34 cellular contexts compared by ENCODE assay signal in the genomic region with DNA sequence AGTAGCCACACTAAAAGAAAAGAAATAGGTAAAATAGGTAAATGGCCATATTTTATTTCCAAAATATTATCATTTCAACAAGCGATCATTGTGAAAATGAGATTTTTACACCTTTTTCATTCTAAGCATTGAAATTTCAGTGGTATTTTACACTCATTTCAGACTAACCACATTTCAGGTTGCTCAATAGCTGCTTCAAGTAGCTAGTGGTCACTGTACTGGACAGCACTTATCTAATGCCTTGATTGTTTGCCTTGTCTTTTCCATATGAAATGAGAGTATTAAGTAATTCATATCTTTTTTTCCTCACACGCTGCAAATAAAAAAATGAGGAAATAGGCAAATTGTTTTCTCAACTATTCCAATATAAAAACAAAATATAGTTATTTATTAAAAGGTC.
"Had no signal": no experiment of that assay in that cellular context is flagged by ENCODE, and none has a peak within 500 bp of the region (broad histone marks: within the 10 kb centered on the region; RNA-seq: fewer than 3 reads in every experiment).

No MANE protein-coding gene starts in this region.

- H3K36me3 Mint-ChIP-seq: immature natural killer cell; natural killer cell; neural progenitor cell; stimulated activated naive B cell treated with anti-CD40 and anti-IgM and Interleukin-4, amounts not matched to agents 10 μg/mL and 1 μg/mL and 100 μg/mL, for 72 hours; WTC11 had no signal

- H3K4me1 ChIP-seq: colonic mucosa, foreskin keratinocyte, lower lobe of right lung, parathyroid adenoma, stomach, thyroid gland, upper lobe of left lung, vagina had no signal

- H3K4me3 ChIP-seq: colonic mucosa, heart left ventricle, lower lobe of right lung, neural progenitor cell, stomach, thyroid gland, upper lobe of left lung, vagina had no signal

- FAIRE-seq: bronchial epithelial cell had no signal

- H3K4me1 Mint-ChIP-seq: activated CD4-positive, alpha-beta memory T cell treated with anti-CD3 and anti-CD28 coated beads, Interleukin-2, amount 10 ng/mL, durations not matched to agents 7 days and 5 days; activated CD4-positive, alpha-beta T cell treated with anti-CD3 and anti-CD28 coated beads, Interleukin-2, amount 10 ng/mL, durations not matched to agents 7 days and 5 days; immature natural killer cell; natural killer cell; stimulated activated naive B cell treated with anti-CD40 and anti-IgM and Interleukin-4, amounts not matched to agents 10 μg/mL and 1 μg/mL and 100 μg/mL, for 72 hours had no signal

- H3K27me3 ChIP-seq: colonic mucosa, dorsolateral prefrontal cortex, foreskin keratinocyte, heart left ventricle, neural progenitor cell, stomach, thyroid gland, upper lobe of left lung, vagina had no signal

- ATAC-seq: foreskin keratinocyte; heart left ventricle; left lobe of liver; lower lobe of right lung; natural killer cell; right cardiac atrium; stimulated activated naive B cell treated with anti-CD40 and anti-IgM and Interleukin-4, amounts not matched to agents 10 μg/mL and 1 μg/mL and 100 μg/mL, for 72 hours; WTC11 had no signal

- H3K9me3 ChIP-seq: colonic mucosa, heart left ventricle, lower lobe of right lung, stomach, thyroid gland, upper lobe of left lung, vagina had no signal

- H3K9ac ChIP-seq: neural progenitor cell, parathyroid adenoma had no signal

- DNase-seq: activated CD4-positive, alpha-beta memory T cell treated with anti-CD3 and anti-CD28 coated beads, Interleukin-2, amount 10 ng/mL, durations not matched to agents 7 days and 5 days; activated CD4-positive, alpha-beta T cell treated with anti-CD3 and anti-CD28 coated beads for 1 hour; activated CD4-positive, alpha-beta T cell treated with anti-CD3 and anti-CD28 coated beads, Interleukin-2, amount 10 ng/mL, durations not matched to agents 7 days and 5 days; activated CD8-positive, alpha-beta memory T cell treated with anti-CD3 and anti-CD28 coated beads, Interleukin-2, amount 50 U/mL, for 48 hours; activated gamma-delta T cell; activated naive CD4-positive, alpha-beta T cell treated with anti-CD3 and anti-CD28 coated beads, Interleukin-2, amount 50 U/mL, for 16 hours; activated T-cell treated with anti-CD3 and anti-CD28 coated beads, Interleukin-2, amount 50 U/mL, for 24 hours; colonic mucosa; dorsolateral prefrontal cortex; effector memory CD4-positive, alpha-beta T cell; foreskin keratinocyte; heart left ventricle; hypothalamus; immature natural killer cell; kidney glomerular epithelial cell; lower lobe of right lung; mesendoderm; natural killer cell; occipital lobe; right cardiac atrium; stimulated activated CD4-positive, alpha-beta T cell treated with anti-CD3 and anti-CD28 coated beads, Interleukin-15, amount 100 ng/mL, for 24 hours; stimulated activated CD4-positive, alpha-beta T cell treated with anti-CD3 and anti-CD28 coated beads, Interleukin-2, amount 100 ng/mL, for 24 hours; stimulated activated naive B cell treated with anti-CD40 and anti-IgM and Interleukin-4, amounts not matched to agents 10 μg/mL and 1 μg/mL and 100 μg/mL, for 72 hours; stomach; T-helper 9 cell; thyroid gland; upper lobe of left lung had no signal

- H3K27ac Mint-ChIP-seq: activated CD4-positive, alpha-beta memory T cell treated with anti-CD3 and anti-CD28 coated beads, Interleukin-2, amount 10 ng/mL, durations not matched to agents 7 days and 5 days; activated CD4-positive, alpha-beta T cell treated with anti-CD3 and anti-CD28 coated beads, Interleukin-2, amount 10 ng/mL, durations not matched to agents 7 days and 5 days; activated T-cell treated with anti-CD3 and anti-CD28 coated beads, Interleukin-2, amount 50 U/mL, for 24 hours; immature natural killer cell; natural killer cell; neural progenitor cell; stimulated activated naive B cell treated with anti-CD40 and anti-IgM and Interleukin-4, amounts not matched to agents 10 μg/mL and 1 μg/mL and 100 μg/mL, for 72 hours; T-helper 1 cell treated with Interleukin-12 subunit alpha and Interleukin-12 subunit beta and Interleukin-4 antibody, amounts not matched to agents 30 μg/mL and 1 μg/mL, for 36 hours; WTC11 had no signal

- H3K27ac ChIP-seq: colonic mucosa, foreskin keratinocyte, heart left ventricle, lower lobe of right lung, neural progenitor cell, parathyroid adenoma, stomach, thyroid gland, upper lobe of left lung, vagina had no signal

- H3K79me2 ChIP-seq: parathyroid adenoma had no signal

- H3K27me3 Mint-ChIP-seq: activated CD4-positive, alpha-beta memory T cell treated with anti-CD3 and anti-CD28 coated beads, Interleukin-2, amount 10 ng/mL, durations not matched to agents 7 days and 5 days; activated CD4-positive, alpha-beta T cell treated with anti-CD3 and anti-CD28 coated beads, Interleukin-2, amount 10 ng/mL, durations not matched to agents 7 days and 5 days; activated T-cell treated with anti-CD3 and anti-CD28 coated beads, Interleukin-2, amount 50 U/mL, for 24 hours; stimulated activated naive B cell treated with anti-CD40 and anti-IgM and Interleukin-4, amounts not matched to agents 10 μg/mL and 1 μg/mL and 100 μg/mL, for 72 hours had no signal

- H3K9me3 Mint-ChIP-seq: activated CD4-positive, alpha-beta memory T cell treated with anti-CD3 and anti-CD28 coated beads, Interleukin-2, amount 10 ng/mL, durations not matched to agents 7 days and 5 days; activated T-cell treated with anti-CD3 and anti-CD28 coated beads, Interleukin-2, amount 50 U/mL, for 24 hours; neural progenitor cell; stimulated activated naive B cell treated with anti-CD40 and anti-IgM and Interleukin-4, amounts not matched to agents 10 μg/mL and 1 μg/mL and 100 μg/mL, for 72 hours; T-helper 1 cell treated with Interleukin-12 subunit alpha and Interleukin-12 subunit beta and Interleukin-4 antibody, amounts not matched to agents 30 μg/mL and 1 μg/mL, for 36 hours; WTC11 had no signal

- H2AFZ ChIP-seq: neural progenitor cell, parathyroid adenoma had no signal

- H3K36me3 ChIP-seq: colonic mucosa, heart left ventricle, lower lobe of right lung, neural progenitor cell, stomach, thyroid gland, upper lobe of left lung, vagina had no signal

- H3K4me2 ChIP-seq: neural progenitor cell had no signal

- H3K4me3 Mint-ChIP-seq: activated CD4-positive, alpha-beta memory T cell treated with anti-CD3 and anti-CD28 coated beads, Interleukin-2, amount 10 ng/mL, durations not matched to agents 7 days and 5 days; activated CD4-positive, alpha-beta T cell treated with anti-CD3 and anti-CD28 coated beads, Interleukin-2, amount 10 ng/mL, durations not matched to agents 7 days and 5 days; activated T-cell treated with anti-CD3 and anti-CD28 coated beads, Interleukin-2, amount 50 U/mL, for 24 hours; immature natural killer cell; natural killer cell; neural progenitor cell; stimulated activated naive B cell treated with anti-CD40 and anti-IgM and Interleukin-4, amounts not matched to agents 10 μg/mL and 1 μg/mL and 100 μg/mL, for 72 hours; T-helper 1 cell treated with Interleukin-12 subunit alpha and Interleukin-12 subunit beta and Interleukin-4 antibody, amounts not matched to agents 30 μg/mL and 1 μg/mL, for 36 hours; WTC11 had no signal
